In the genomic region with DNA sequence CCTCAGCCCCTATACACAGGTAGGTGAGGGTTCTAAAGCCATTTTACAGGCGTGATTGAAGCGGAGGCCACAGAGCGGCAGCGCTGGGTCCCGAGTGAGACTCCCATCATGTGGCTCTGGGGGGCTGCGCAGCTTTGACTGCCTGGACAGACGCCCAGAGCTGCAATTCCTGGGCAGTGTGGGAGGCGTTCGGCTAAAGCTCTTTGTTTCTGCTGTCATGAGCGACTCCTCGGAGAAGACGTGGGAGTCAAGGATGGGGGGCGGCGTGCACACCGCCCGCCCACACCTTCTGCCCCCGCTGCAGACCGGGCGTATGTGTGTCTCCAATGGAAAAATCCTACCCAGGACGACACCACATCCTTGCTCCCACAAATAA, we compare ENCODE assay signal across 2 cellular contexts.
A peak's percentile ranks its signal among the peaks of the same experiment; 100 is the strongest.
TF ChIP-seq lines count a peak whose summit lies in the region.

No MANE protein-coding gene starts in this region.

TF ChIP-seq in PFSK-1, 5 proteins besides CTCF, POLR2A, EP300 and RAD21:
- no peak for TF ChIP-seq POLR2AphosphoS5 (IDR thresholded peaks at IDR 0.05; ENCODE audit: low read depth, low read length)
- TF ChIP-seq TAF1 (IDR thresholded peaks at IDR 0.05; ENCODE audit: borderline replicate concordance, insufficient read depth, low read length), result peak; percentile 32; the same call in 1 of the 2 replicates
- TF ChIP-seq, protein P1, sequence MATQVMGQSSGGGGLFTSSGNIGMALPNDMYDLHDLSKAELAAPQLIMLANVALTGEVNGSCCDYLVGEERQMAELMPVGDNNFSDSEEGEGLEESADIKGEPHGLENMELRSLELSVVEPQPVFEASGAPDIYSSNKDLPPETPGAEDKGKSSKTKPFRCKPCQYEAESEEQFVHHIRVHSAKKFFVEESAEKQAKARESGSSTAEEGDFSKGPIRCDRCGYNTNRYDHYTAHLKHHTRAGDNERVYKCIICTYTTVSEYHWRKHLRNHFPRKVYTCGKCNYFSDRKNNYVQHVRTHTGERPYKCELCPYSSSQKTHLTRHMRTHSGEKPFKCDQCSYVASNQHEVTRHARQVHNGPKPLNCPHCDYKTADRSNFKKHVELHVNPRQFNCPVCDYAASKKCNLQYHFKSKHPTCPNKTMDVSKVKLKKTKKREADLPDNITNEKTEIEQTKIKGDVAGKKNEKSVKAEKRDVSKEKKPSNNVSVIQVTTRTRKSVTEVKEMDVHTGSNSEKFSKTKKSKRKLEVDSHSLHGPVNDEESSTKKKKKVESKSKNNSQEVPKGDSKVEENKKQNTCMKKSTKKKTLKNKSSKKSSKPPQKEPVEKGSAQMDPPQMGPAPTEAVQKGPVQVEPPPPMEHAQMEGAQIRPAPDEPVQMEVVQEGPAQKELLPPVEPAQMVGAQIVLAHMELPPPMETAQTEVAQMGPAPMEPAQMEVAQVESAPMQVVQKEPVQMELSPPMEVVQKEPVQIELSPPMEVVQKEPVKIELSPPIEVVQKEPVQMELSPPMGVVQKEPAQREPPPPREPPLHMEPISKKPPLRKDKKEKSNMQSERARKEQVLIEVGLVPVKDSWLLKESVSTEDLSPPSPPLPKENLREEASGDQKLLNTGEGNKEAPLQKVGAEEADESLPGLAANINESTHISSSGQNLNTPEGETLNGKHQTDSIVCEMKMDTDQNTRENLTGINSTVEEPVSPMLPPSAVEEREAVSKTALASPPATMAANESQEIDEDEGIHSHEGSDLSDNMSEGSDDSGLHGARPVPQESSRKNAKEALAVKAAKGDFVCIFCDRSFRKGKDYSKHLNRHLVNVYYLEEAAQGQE (IDR thresholded peaks at IDR 0.05; ENCODE audit: insufficient read depth in 1 of 2, low read depth in 2 of 2, low read length in 2 of 2), result no peak
- TF ChIP-seq SIN3A (IDR thresholded peaks at IDR 0.05; ENCODE audit: borderline replicate concordance, insufficient read depth, low read length), result 0 out of 2 replicates have a peak, but pooled peaks have one; percentile 51
- no peak for TF ChIP-seq FOXP2 (optimal IDR thresholded peaks at IDR 0.05; ENCODE audit: borderline replicate concordance, extremely low read depth, extremely low read length, insufficient read depth)

TF ChIP-seq in H1, 55 proteins besides CTCF, POLR2A, EP300 and RAD21:
- TF ChIP-seq EZH2 (IDR thresholded peaks at IDR 0.05; ENCODE audit: low read depth, low read length, severe bottlenecking), result peak; percentile 37
- no peak for TF ChIP-seq KDM4A (IDR thresholded peaks at IDR 0.05; ENCODE audit: low read depth, low read length, severe bottlenecking)
- 0 out of 4 replicates have a peak, but pooled peaks of 1 of the 2 experiments have one; percentile 24 for TF ChIP-seq HDAC2 (IDR thresholded peaks at IDR 0.05; ENCODE audit: borderline replicate concordance in 1 of 2, low read depth in 2 of 2, low read length in 2 of 2)
